In genomic region chr15:69272139-69272538, GRCh38 we compare ENCODE assay signal across 25 cellular contexts. TPM values are rescaled to one million over a fixed set of nuclear protein-coding genes. Genes with fewer than 3 reads are reported as not detected.
DNase-seq lines count a peak whose midpoint lies in the region; ATAC-seq, FAIRE-seq and TF ChIP-seq lines count a peak whose summit lies in the region.
"Had no signal": no experiment of that assay in that cellular context is flagged by ENCODE, and none has a peak within 500 bp of the region (broad histone marks: within the 10 kb centered on the region; RNA-seq: fewer than 3 reads in every experiment).

No MANE protein-coding gene starts in this region.

- intact Hi-C loops in heart left ventricle (cut with DNase I), result loop anchor here in 2 of 10 donors (10.0 kb wide), 1 partner anchor 123 kb away; no protein-coding TSS in a partner anchor

- H2BK12ac ChIP-seq in H1 (ENCODE audit: low read depth, low read length), result no peak overlapping the region

- H3K9me3 ChIP-seq in NT2/D1 (ENCODE audit: insufficient read depth, low read length) (no peaks in the 10 kb centered on the region), H1 (ENCODE audit: insufficient read depth in 2 of 2, low read depth in 1 of 2, low read length in 1 of 2) (no peaks in the 10 kb centered on the region), tibial nerve (no peaks in the 10 kb centered on the region), heart left ventricle (no peaks in the 10 kb centered on the region)

- ATAC-seq in heart left ventricle, result no peak
- ATAC-seq in esophagus mucosa, result no peak
- ATAC-seq: CD8-positive, alpha-beta T cell; HCT116 had no signal

- TF ChIP-seq EP300 in H1 (IDR thresholded peaks at IDR 0.05; ENCODE audit: borderline replicate concordance in 1 of 2, low read depth in 2 of 2, low read length in 2 of 2) (no peak), tibial nerve (IDR thresholded peaks at IDR 0.05) (no peak)

- H4K91ac ChIP-seq in H1 (replicated peaks; ENCODE audit: insufficient read length, low read length), result no peak overlapping the region

- H3K14ac ChIP-seq in H1 (ENCODE audit: insufficient read length), result no peak overlapping the region

- peaks cover 4% of the 10 kb centered on the region for H3K36me3 ChIP-seq in NT2/D1 (ENCODE audit: insufficient read depth, insufficient read length, low read length)
- peaks cover 0 to 4% (median 0%) of the 10 kb centered on the region in 4 experiments; a peak in 1 of 8 replicates for H3K36me3 ChIP-seq in H1 (ENCODE audit: control insufficient read depth in 2 of 4, insufficient read depth in 4 of 4, low read length in 3 of 4)
- no peaks in the 10 kb centered on the region for H3K36me3 ChIP-seq in tibial nerve
- H3K36me3 ChIP-seq in heart left ventricle, result peaks cover 0 to 16% (median 6%) of the 10 kb centered on the region in 9 donors

- TF ChIP-seq CTCF in H1 (IDR thresholded peaks at IDR 0.05; ENCODE audit: control extremely low read depth in 1 of 3, insufficient read depth in 1 of 3, low read depth in 1 of 3, low read length in 3 of 3), result no peak
- no peak for TF ChIP-seq CTCF in tibial nerve (IDR thresholded peaks at IDR 0.05)
- TF ChIP-seq CTCF in heart left ventricle (IDR thresholded peaks at IDR 0.05), result no peak

- H3K27me3 ChIP-seq in NT2/D1 (ENCODE audit: insufficient read depth, insufficient read length) (no peaks in the 10 kb centered on the region), H1 (replicated peaks in 1 of 4; ENCODE audit: control insufficient read depth in 3 of 4, extremely low read depth in 1 of 4, insufficient read depth in 3 of 4, low read length in 3 of 4) (no peaks in the 10 kb centered on the region), tibial nerve (no peaks in the 10 kb centered on the region), heart left ventricle (no peaks in the 10 kb centered on the region)

- peaks cover 0 to 4% of the 10 kb centered on the region in 2 experiments for H4K20me1 ChIP-seq in H1 (replicated peaks in 1 of 2; ENCODE audit: control insufficient read depth in 1 of 2, insufficient read depth in 2 of 2, low read length in 2 of 2)

- POLR2A ChIA-PET in H1 (lab: Charles Lee; ENCODE audit: partially characterized antibody), result no interaction called here

- no peak overlapping the region for H2AK5ac ChIP-seq in H1 (ENCODE audit: low read depth, low read length)

- no peak overlapping the region for H4K8ac ChIP-seq in H1 (ENCODE audit: extremely low read depth, insufficient read depth, low read length)

- H4K5ac ChIP-seq in H1 (ENCODE audit: insufficient read length, low read depth, low read length), result no peak overlapping the region

- H3K23ac ChIP-seq in H1 (ENCODE audit: insufficient read length), result no peak overlapping the region

- no peak overlapping the region for H3K27ac ChIP-seq in H1 (ENCODE audit: low read depth, low read length)
- H3K27ac ChIP-seq in tibial nerve, result no peak overlapping the region
- no peak overlapping the region for H3K27ac ChIP-seq in heart left ventricle
- H3K27ac ChIP-seq: GM23248, RWPE1 had no signal

- H2AFZ ChIP-seq in H1 (ENCODE audit: low read length), result no peak overlapping the region
- H2AFZ ChIP-seq: GM23248 had no signal

- H3K4me3 ChIP-seq in NT2/D1 (ENCODE audit: insufficient read length, low read depth) (no peak overlapping the region), H1 (ENCODE audit: extremely low read depth in 1 of 4, insufficient read depth in 2 of 4, low read depth in 3 of 4, low read length in 4 of 4) (no peak overlapping the region), tibial nerve (no peak overlapping the region), heart left ventricle (no peak overlapping the region)
- H3K4me3 ChIP-seq: GM23248 had no signal

- no peak overlapping the region for H2BK120ac ChIP-seq in H1 (replicated peaks; ENCODE audit: low read depth, low read length)

- peak; percentile 36 for DNase-seq in COLO668 (lab: John Stamatoyannopoulos, UW; ENCODE audit: unreplicated experiment)
- peak; percentile 51 for DNase-seq in NT2/D1 (ENCODE audit: low read depth, low spot score)
- no peak for DNase-seq in H1 (ENCODE audit: low read depth in 1 of 2, low spot score in 2 of 2)
- peak; percentile 55 for DNase-seq in left kidney (ENCODE audit: low read depth, low spot score)
- DNase-seq in tibial nerve (ENCODE audit: low spot score in 2 of 2), result no peak
- DNase-seq in heart left ventricle, result no peak
- no peak for DNase-seq in effector CD4-positive, alpha-beta T cell
- DNase-seq: 8988T; AML-193; C1 segment of cervical spinal cord; Calu3; CD8-positive, alpha-beta T cell; DMS153; GM23248; IMR-90; NCI-H1105 treated with DMSO at 0.1 percent for 48 hours; NCI-H1694 treated with DMSO at 0.1 percent for 48 hours; NCI-H2081 treated with DMSO at 0.1 percent for 48 hours; NCI-H69; SHP77 treated with DMSO at 0.1 percent for 48 hours had no signal

- no peaks in the 10 kb centered on the region for H3K4me1 ChIP-seq in NT2/D1 (ENCODE audit: insufficient read depth, insufficient read length)
- peaks cover 2 to 13% (median 6%) of the 10 kb centered on the region in 4 experiments; a peak in 5 of 7 replicates for H3K4me1 ChIP-seq in H1 (replicated peaks in 1 of 4; ENCODE audit: control insufficient read depth in 3 of 4, insufficient read depth in 4 of 4, low read length in 3 of 4)
- no peaks in the 10 kb centered on the region for H3K4me1 ChIP-seq in tibial nerve
- peaks cover 0 to 9% (median 0%) of the 10 kb centered on the region in 12 donors for H3K4me1 ChIP-seq in heart left ventricle

- CTCF ChIA-PET in H1 (lab: Charles Lee; ENCODE audit: partially characterized antibody), result interaction anchor here (1.0 to 7.6 kb wide), 3 partner anchors 123 to 240 kb away, joined by 3 to 70 read pairs (median 5); no protein-coding TSS in a partner anchor

- no peaks in the 10 kb centered on the region for H3K79me1 ChIP-seq in H1 (ENCODE audit: low read depth, low read length)

- H3K4me2 ChIP-seq in H1 (ENCODE audit: insufficient read depth in 1 of 2, low read depth in 2 of 2, low read length in 2 of 2), result no peak overlapping the region

- H3K18ac ChIP-seq in H1 (ENCODE audit: extremely low read depth, low read length), result no peak overlapping the region

- TF ChIP-seq RAD21 in H1 (IDR thresholded peaks at IDR 0.05 in 1 of 2, conservative IDR thresholded peaks at IDR 0.05 in 1 of 2; ENCODE audit: low read depth in 2 of 2, low read length in 2 of 2), result no peak

- 64% methylated on average over 3 of the region's 3 CpGs; no CpG with 5 or more reads in 1 of the 2 experiments for WGBS in H1 (ENCODE audit: extremely low coverage in 1 of 2, insufficient coverage in 1 of 2, insufficient read length in 1 of 2, insufficient replicate concordance in 2 of 2, low coverage in 1 of 2, low lambda C conversion rate in 2 of 2, missing lambda C conversion rate in 1 of 2), 2 experiments
- 56 to 60% methylated on average over 3 of the region's 3 CpGs for WGBS in tibial nerve, 2 donors
- 64 to 74% (median 67%) methylated on average over 3 of the region's 3 CpGs for WGBS in heart left ventricle, 4 donors

- no peak overlapping the region for H2BK15ac ChIP-seq in H1 (ENCODE audit: low read length)

- FAIRE-seq in H1 (lab: Jason Lieb, UNC), result peak; percentile 48
- FAIRE-seq: GM12891, HTR-8/SVneo had no signal

- no peak overlapping the region for H2BK20ac ChIP-seq in H1 (ENCODE audit: low read length)

- no peak overlapping the region for H3K4ac ChIP-seq in H1 (replicated peaks; ENCODE audit: insufficient read length, low read depth, low read length)

- H3K23me2 ChIP-seq in H1 (ENCODE audit: low read depth, low read length), result no peaks in the 10 kb centered on the region

- H3K9ac ChIP-seq in NT2/D1 (ENCODE audit: insufficient read length, low read depth) (no peak overlapping the region), H1 (replicated peaks in 1 of 4; ENCODE audit: extremely low read depth in 1 of 4, low read depth in 3 of 4, low read length in 3 of 4) (no peak overlapping the region)
- H3K9ac ChIP-seq: GM23248 had no signal

- H3K56ac ChIP-seq in H1 (replicated peaks; ENCODE audit: insufficient read length, low read depth, low read length), result no peak overlapping the region

- no peak overlapping the region for H2BK5ac ChIP-seq in H1 (ENCODE audit: low read depth, low read length)

- TF ChIP-seq POLR2A in H1 (IDR thresholded peaks at IDR 0.05; ENCODE audit: control extremely low read depth in 1 of 2, low read depth in 2 of 2, low read length in 2 of 2) (no peak), tibial nerve (IDR thresholded peaks at IDR 0.05) (no peak), heart left ventricle (IDR thresholded peaks at IDR 0.05) (no peak)

- H3K79me2 ChIP-seq in H1 (ENCODE audit: control insufficient read depth in 1 of 2, insufficient read depth in 2 of 2, low read length in 2 of 2), result no peaks in the 10 kb centered on the region

TF ChIP-seq in H1, 55 proteins besides CTCF, POLR2A, EP300 and RAD21:
- TF ChIP-seq ZNF274 (IDR thresholded peaks at IDR 0.05; ENCODE audit: borderline replicate concordance, extremely low read depth, low read length) (no peak), JUND (IDR thresholded peaks at IDR 0.05; ENCODE audit: low read length) (no peak), CHD2 (IDR thresholded peaks at IDR 0.05; ENCODE audit: low read length) (no peak), TEAD4 (IDR thresholded peaks at IDR 0.05; ENCODE audit: low read depth, low read length) (peak; percentile 75), MAFK (IDR thresholded peaks at IDR 0.05; ENCODE audit: low read depth, low read length) (no peak)

RNA-seq across cellular contexts. Expression of gene PAQR5, which starts 26.6 kb away (rescaled TPM):
- total RNA-seq in H1 (2021; fragmentation: NEBNext Ultra II Directional; extraction: Animal tissue kit (Norgen Biotek cat#: 25700)), result 7.8 and 8.7 TPM in 2 replicates
- 15.8 and 18.1 TPM in 2 replicates for polyA plus RNA-seq in H1 (2011; rRNA removed)
- polyA plus RNA-seq in H1 (2011; cell fraction: cytosol; rRNA removed), result 10.0 TPM
- polyA plus RNA-seq in H1 (2011; cell fraction: nucleus; rRNA removed), result 17.0 TPM
- 5.8 to 8.4 TPM (median 7.3 TPM) in 4 replicates for polyA plus RNA-seq in H1 (2012, experiment 1 of 2)
- polyA plus RNA-seq in H1 (2012, experiment 2 of 2), result 4.3 TPM
- 9.2 TPM for polyA plus RNA-seq in H1 (2013, experiment 1 of 2)
- 9.5 TPM for polyA plus RNA-seq in H1 (2013, experiment 2 of 2)
- polyA minus RNA-seq in H1 (2011; rRNA and poly(A)+ RNA removed), result 64.9 and 76.4 TPM in 2 replicates
- 8.6 TPM for polyA minus RNA-seq in H1 (2011; cell fraction: cytosol; rRNA and poly(A)+ RNA removed)
- polyA minus RNA-seq in H1 (2011; cell fraction: nucleus; rRNA and poly(A)+ RNA removed), result 15.0 TPM
- 1 to 10 TPM; 3.0 to 8.1 (median 3.9) TPM for total RNA-seq in tibial nerve
- 1 to 10 TPM in 5 of 9 donors, under 1 TPM in 4; 0.27 to 1.6 (median 1.1) TPM for total RNA-seq in heart left ventricle
- polyA plus RNA-seq in heart left ventricle, result 1 to 10 TPM in 1 of 2 donors, under 1 TPM in 1; 0.91 to 1.2 TPM
- 13.6 TPM for total RNA-seq in esophagus mucosa
- total RNA-seq: CD8-positive, alpha-beta T cell had no signal

Comparison
In these comparisons a context has a peak if more than half of its experiments do, and no peak if none do; other contexts are left out.
1. DNase-seq: peak in COLO668 (single experiment), NT2/D1 (single experiment) and left kidney (single experiment); none in H1 (0 of 2), tibial nerve (0 of 2), heart left ventricle (0 of 5) and effector CD4-positive, alpha-beta T cell (single experiment).